1 cellular context compared by ENCODE assay signal in genomic region chr7:100705753-100706671, GRCh38.
TF ChIP-seq lines count a peak whose summit lies in the region.

POP7 (plus strand) TSS chr7:100706121; CDS start chr7:100706831, 710 bp downstream.

TF ChIP-seq in A549, 52 proteins besides CTCF, POLR2A, EP300 and RAD21 (continued from another document):
- TF ChIP-seq JUN (IDR thresholded peaks at IDR 0.05) (peak; percentile 62 to 87; a peak in 4 of 5 replicates), ELK1 (IDR thresholded peaks at IDR 0.05; ENCODE audit: low read depth, low read length) (no peak), MYC (IDR thresholded peaks at IDR 0.05; ENCODE audit: borderline replicate concordance, low read length) (peak; percentile 34; the same call in 1 of the 2 replicates), CHD2 (IDR thresholded peaks at IDR 0.05; ENCODE audit: low read length, partially characterized antibody) (peak; percentile 94), RARB (CRISPR knock-in tag; IDR thresholded peaks at IDR 0.05) (no peak), PHF8 (IDR thresholded peaks at IDR 0.05; ENCODE audit: borderline replicate concordance, low read depth) (peak; percentile 81), CBX2 (IDR thresholded peaks at IDR 0.05; ENCODE audit: borderline replicate concordance, low read depth) (no peak), RNF2 (IDR thresholded peaks at IDR 0.05; ENCODE audit: borderline replicate concordance, low read depth) (no peak), HES2 (IDR thresholded peaks at IDR 0.05) (no peak), HMGXB4 (CRISPR knock-in tag; IDR thresholded peaks at IDR 0.05; ENCODE audit: borderline replicate concordance) (no peak), PBX3 (IDR thresholded peaks at IDR 0.05) (no peak), RFX5 (IDR thresholded peaks at IDR 0.05) (0 out of 2 replicates have a peak, but pooled peaks have one; percentile 42), REST (IDR thresholded peaks at IDR 0.05) (peak; percentile 93), ZNF302 (CRISPR knock-in tag; IDR thresholded peaks at IDR 0.05) (no peak), SREBF2 (IDR thresholded peaks at IDR 0.05) (no peak), HEYL (CRISPR knock-in tag; IDR thresholded peaks at IDR 0.05) (no peak), BHLHE40 (IDR thresholded peaks at IDR 0.05; ENCODE audit: low read depth, low read length) (no peak), NR3C1 (IDR thresholded peaks at IDR 0.05) (no peak), EHMT2 (IDR thresholded peaks at IDR 0.05; ENCODE audit: low read depth) (no peak), HOXA7 (CRISPR knock-in tag; IDR thresholded peaks at IDR 0.05) (no peak), POLR2AphosphoS2 (conservative IDR thresholded peaks at IDR 0.05; ENCODE audit: low read length) (no peak), MAZ (IDR thresholded peaks at IDR 0.05; ENCODE audit: borderline replicate concordance, low read depth, low read length) (no peak), CBX8 (IDR thresholded peaks at IDR 0.05) (no peak), HDAC2 (IDR thresholded peaks at IDR 0.05) (no peak), KDM1A (IDR thresholded peaks at IDR 0.05; ENCODE audit: low read depth) (no peak), KDM5A (IDR thresholded peaks at IDR 0.05) (no peak), SMC3 (IDR thresholded peaks at IDR 0.05) (no peak)
TF ChIP-seq in A549: peak in this region for 11.
